ENCODE assay signal across 7 cellular contexts in the genomic region with DNA sequence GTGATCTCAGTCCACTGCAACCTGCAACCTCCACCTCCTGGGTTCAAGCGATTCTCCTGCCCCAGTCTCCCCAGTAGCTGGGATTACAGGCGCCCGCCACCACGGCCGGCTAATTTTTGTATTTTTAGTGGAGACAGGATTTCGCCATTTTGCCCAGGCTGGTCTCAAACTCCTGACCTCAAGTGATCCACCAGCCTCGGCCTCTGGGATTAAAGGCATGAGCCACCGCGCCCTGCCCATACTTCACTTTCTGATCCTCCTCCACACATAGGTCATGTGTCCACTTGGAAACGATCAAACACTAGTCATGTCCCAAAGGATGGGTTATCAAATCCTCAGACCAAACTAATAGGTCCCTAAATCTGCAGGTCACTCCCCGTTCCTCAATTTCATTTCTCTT. TPM values are rescaled to one million over a fixed set of nuclear protein-coding genes. Genes with fewer than 3 reads are reported as not detected.
DNase-seq lines count a peak whose midpoint lies in the region; ATAC-seq, FAIRE-seq and TF ChIP-seq lines count a peak whose summit lies in the region.
"Not testable (repeated sequence)": the region's sequence is repeated elsewhere in the genome, so short reads cannot be mapped to it uniquely, and the experiment has no call there.
"Had no signal": no experiment of that assay in that cellular context is flagged by ENCODE, and none has a peak within 500 bp of the region (broad histone marks: within the 10 kb centered on the region; RNA-seq: fewer than 3 reads in every experiment).

No MANE protein-coding gene starts in this region.

- H3K4me3 Mint-ChIP-seq in WTC11 = peak overlapping the region; percentile 99

- not testable (repeated sequence) for H3K9me3 ChIP-seq in A549; HUES6 (ENCODE audit: control insufficient read depth, insufficient read depth, low read depth, low read length); iPS DF 6.9 (ENCODE audit: control insufficient read depth, insufficient read depth, low read length); osteoblast (ENCODE audit: low read depth, low read length)

- POLR2A ChIA-PET in A549 (lab: Yijun Ruan, JAX) = interaction anchor here (1.6 kb wide), 1 partner anchor 10 kb away, joined by 8 read pairs; no protein-coding TSS in a partner anchor
- POLR2A ChIA-PET in WTC11 (lab: Charles Lee) = interaction anchor here (0.6 kb wide), 1 partner anchor 553 kb away, joined by 3 read pairs; a partner anchor contains a TSS

- not testable (repeated sequence) for H3K27me3 ChIP-seq in HUES6 (ENCODE audit: control insufficient read depth, insufficient read depth, low read length); iPS DF 6.9 (ENCODE audit: control insufficient read depth, insufficient read depth, low read length); osteoblast (ENCODE audit: insufficient read depth, low read length)

- not testable (repeated sequence) for DNase-seq in A549 (ENCODE audit: low read depth in 1 of 2, low spot score in 1 of 2); WTC11 (ENCODE audit: low spot score); iPS DF 6.9 (ENCODE audit: low read depth, low spot score); osteoblast (ENCODE audit: insufficient read length, low spot score, missing footprints)
- peak; percentile 8 for DNase-seq in cerebellum (ENCODE audit: low spot score)

- H3K79me2 ChIP-seq in osteoblast (ENCODE audit: insufficient read depth, low read length) = peaks cover 50% of the 10 kb centered on the region

- H3K27ac ChIP-seq in A549 (peak overlapping the region; percentile 89 to 95), HUES6 (ENCODE audit: low read depth, low read length) (0 out of 2 replicates have a peak overlapping the region, but pooled peaks have one; percentile 46), osteoblast (ENCODE audit: low read depth, low read length) (peak overlapping the region; percentile 81)
- not testable (repeated sequence) for H3K27ac ChIP-seq in iPS DF 6.9 (ENCODE audit: low read length)

- peaks cover 17% of the 10 kb centered on the region for H3K4me1 Mint-ChIP-seq in WTC11

- peaks cover 11% of the 10 kb centered on the region for H3K36me3 Mint-ChIP-seq in WTC11

- H3K4me2 ChIP-seq in A549 (peak overlapping the region; percentile 85), osteoblast (ENCODE audit: insufficient read depth, low read length) (peak overlapping the region; percentile 85)

- TF ChIP-seq EP300 in A549 (IDR thresholded peaks at IDR 0.05) = not testable (repeated sequence)

- H2AFZ ChIP-seq in osteoblast (ENCODE audit: low read length) = peak overlapping the region; percentile 100

- H3K9ac ChIP-seq in HUES6 (ENCODE audit: low read length) = peak overlapping the region; percentile 87

- TF ChIP-seq RAD21 in A549 (conservative IDR thresholded peaks at IDR 0.05 in 1 of 2, IDR thresholded peaks at IDR 0.05 in 1 of 2) = not testable (repeated sequence)

- FAIRE-seq in A549 (lab: Jason Lieb, UNC) = not testable (repeated sequence)

- peaks cover 27% of the 10 kb centered on the region for H3K4me1 ChIP-seq in A549
- H3K4me1 ChIP-seq in HUES6 (ENCODE audit: control insufficient read depth, insufficient read depth, low read length) = peaks cover 10% of the 10 kb centered on the region
- H3K4me1 ChIP-seq in iPS DF 6.9 (ENCODE audit: control insufficient read depth, insufficient read depth, low read length) = not testable (repeated sequence)
- peaks cover 18% of the 10 kb centered on the region for H3K4me1 ChIP-seq in osteoblast (ENCODE audit: insufficient read depth, low read length)

- not testable (repeated sequence) for ATAC-seq in A549, WTC11

- H3K4me3 ChIP-seq in A549 (peak overlapping the region; percentile 79), HUES6 (ENCODE audit: low read depth, low read length) (peak overlapping the region; percentile 96), iPS DF 6.9 (ENCODE audit: low read length) (peak overlapping the region; percentile 91; the same call in 1 of the 2 replicates), osteoblast (ENCODE audit: insufficient read depth, low read length) (peak overlapping the region; percentile 99)

- CTCF ChIA-PET in A549 (lab: Yijun Ruan, JAX) (interaction anchor here (1.0 to 1.1 kb wide), 2 partner anchors 16 to 249 kb away, joined by 3 to 4 read pairs; no protein-coding TSS in a partner anchor), WTC11 (lab: Charles Lee) (interaction anchor here (2.4 kb wide), 1 partner anchor 233 kb away, joined by 6 read pairs; no protein-coding TSS in a partner anchor)

- TF ChIP-seq CTCF in A549 (IDR thresholded peaks at IDR 0.05); WTC11 (IDR thresholded peaks at IDR 0.05); osteoblast (IDR thresholded peaks at IDR 0.05; ENCODE audit: extremely low read depth, low read depth, low read length): not testable (repeated sequence)

- peak overlapping the region; percentile 94 for H3K27ac Mint-ChIP-seq in WTC11

- WGBS in A549 (ENCODE audit: missing lambda C conversion rate) = 83% methylated on average over 11 of the region's 11 CpGs
- no CpG with 5 or more reads among the region's 11 CpGs for WGBS in iPS DF 6.9 (ENCODE audit: insufficient coverage, insufficient read length)

- not testable (repeated sequence) for H3K27me3 Mint-ChIP-seq in WTC11 (ENCODE audit: low read depth)

- peaks cover 15% of the 10 kb centered on the region for H4K20me1 ChIP-seq in osteoblast (ENCODE audit: insufficient read depth, low read length)

- peaks cover 38% of the 10 kb centered on the region for H3K36me3 ChIP-seq in HUES6 (ENCODE audit: control insufficient read depth, insufficient read depth, low read length)
- H3K36me3 ChIP-seq in iPS DF 6.9 (ENCODE audit: control insufficient read depth, insufficient read depth, low read length) = not testable (repeated sequence)
- peaks cover 32% of the 10 kb centered on the region for H3K36me3 ChIP-seq in osteoblast (ENCODE audit: insufficient read depth, low read length)

- not testable (repeated sequence) for TF ChIP-seq POLR2A in A549 (IDR thresholded peaks at IDR 0.05; ENCODE audit: low read length)

- not testable (repeated sequence) for H3K9me3 Mint-ChIP-seq in WTC11

RNA-seq across cellular contexts. Expression of a gene that starts 1.2 kb away (rescaled TPM):
- 56.9 and 91.0 TPM in 2 replicates for polyA plus RNA-seq in A549 (2011; rRNA removed)
- 24.2 and 26.6 TPM in 2 replicates for polyA plus RNA-seq in A549 (2012; cell fraction: cytosol; rRNA removed)
- polyA plus RNA-seq in A549 (2012; cell fraction: nucleus; rRNA removed) = 7.9 and 8.7 TPM in 2 replicates
- 87.6 to 90.9 TPM (median 88.5 TPM) in 3 replicates for polyA plus RNA-seq in A549 (2017; fragmentation: RNase III; extraction: RNeasy Plus Mini Kit Qiagen cat#74134 plus additional on column Dnase treatment)
- 10.3 and 10.7 TPM in 2 replicates for polyA minus RNA-seq in A549 (2011; rRNA and poly(A)+ RNA removed)
- 47.6 to 54.1 TPM (median 52.4 TPM) in 3 replicates for total RNA-seq in WTC11 (2021)
- total RNA-seq in cerebellum = 42.6 TPM
- total RNA-seq in osteoblast = 46.3 and 51.3 TPM in 2 replicates

RNA-seq across cellular contexts. Expression of a gene that starts 17.9 kb away (rescaled TPM):
- polyA plus RNA-seq in A549 (2011; rRNA removed) = 30.2 and 33.6 TPM in 2 replicates
- 8.6 and 9.1 TPM in 2 replicates for polyA plus RNA-seq in A549 (2012; cell fraction: cytosol; rRNA removed)
- 9.7 and 18.8 TPM in 2 replicates for polyA plus RNA-seq in A549 (2012; cell fraction: nucleus; rRNA removed)
- polyA plus RNA-seq in A549 (2017; fragmentation: RNase III; extraction: RNeasy Plus Mini Kit Qiagen cat#74134 plus additional on column Dnase treatment) = 24.7 to 25.6 TPM (median 24.7 TPM) in 3 replicates
- 20.2 and 20.9 TPM in 2 replicates for polyA minus RNA-seq in A549 (2011; rRNA and poly(A)+ RNA removed)
- 27.3 to 28.1 TPM (median 28.0 TPM) in 3 replicates for total RNA-seq in WTC11 (2021)
- total RNA-seq in cerebellum = 24.0 TPM
- 21.2 and 26.1 TPM in 2 replicates for total RNA-seq in osteoblast

RNA-seq across cellular contexts. Expression of a gene that starts 44.7 kb away (rescaled TPM):
- polyA plus RNA-seq in A549 (2011; rRNA removed) (0.06 and 0.26 TPM in 2 replicates), A549 (2017; fragmentation: RNase III; extraction: RNeasy Plus Mini Kit Qiagen cat#74134 plus additional on column Dnase treatment) (0.08 to 0.11 TPM (median 0.10 TPM) in 3 replicates)
- 0.01 TPM in 1 of 2 replicates, not detected in the other for polyA plus RNA-seq in A549 (2012; cell fraction: cytosol; rRNA removed)
- 0.04 TPM in 1 of 2 replicates, not detected in the other for polyA plus RNA-seq in A549 (2012; cell fraction: nucleus; rRNA removed)
- polyA minus RNA-seq in A549 (2011; rRNA and poly(A)+ RNA removed) = 0.24 TPM in 1 of 2 replicates, not detected in the other
- total RNA-seq in WTC11 (2021) (0.09 TPM in 1 of 3 replicates, not detected in the others), cerebellum (not detected), osteoblast (not detected in 2 replicates)
- total RNA-seq: lower leg skin had no signal

RNA-seq across cellular contexts. Expression of a gene that starts 55.9 kb away (rescaled TPM):
- polyA plus RNA-seq in A549 (2011; rRNA removed) (33.2 and 44.5 TPM in 2 replicates), A549 (2017; fragmentation: RNase III; extraction: RNeasy Plus Mini Kit Qiagen cat#74134 plus additional on column Dnase treatment) (22.6 to 23.5 TPM (median 22.7 TPM) in 3 replicates)
- polyA plus RNA-seq in A549 (2012; cell fraction: cytosol; rRNA removed) = 8.6 and 8.7 TPM in 2 replicates
- 3.8 and 5.8 TPM in 2 replicates for polyA plus RNA-seq in A549 (2012; cell fraction: nucleus; rRNA removed)
- 14.5 and 15.8 TPM in 2 replicates for polyA minus RNA-seq in A549 (2011; rRNA and poly(A)+ RNA removed)
- total RNA-seq in WTC11 (2021) (14.7 to 16.6 TPM (median 14.7 TPM) in 3 replicates), cerebellum (24.5 TPM), osteoblast (22.4 and 23.2 TPM in 2 replicates)
